Comparison of ENCODE assay signal across 19 cellular contexts in genomic region chr17:69245617-69246016, GRCh38.
"Had no signal": no experiment of that assay in that cellular context is flagged by ENCODE, and none has a peak within 500 bp of the region (broad histone marks: within the 10 kb centered on the region; RNA-seq: fewer than 3 reads in every experiment).

No MANE protein-coding gene starts in this region.

- H3K9me3 ChIP-seq: colonic mucosa, esophagus muscularis mucosa, psoas muscle, right lobe of liver, transverse colon had no signal

- H3K4me1 ChIP-seq: colonic mucosa, esophagus muscularis mucosa, psoas muscle, transverse colon had no signal

- H3K4me3 ChIP-seq: colonic mucosa, esophagus muscularis mucosa, psoas muscle, right lobe of liver, transverse colon had no signal

- H3K9me3 Mint-ChIP-seq: activated B cell treated with CpG ODN at 0.5 μM for 24 hours; activated CD4-positive, alpha-beta T cell treated with anti-CD3 and anti-CD28 coated beads, Interleukin-2, amount 10 ng/mL, durations not matched to agents 24 days and 14 days; activated naive CD4-positive, alpha-beta T cell treated with anti-CD3 and anti-CD28 coated beads, Interleukin-2, amount 50 U/mL, for 72 hours; nephron; T-helper 2 cell treated with Interferon-gamma antibody and Interleukin-4, amounts not matched to agents 5 μg/mL and 100 μg/mL, for 36 hours had no signal

- H3K4me1 Mint-ChIP-seq: activated B cell treated with CpG ODN at 0.5 μM for 24 hours; activated CD4-positive, alpha-beta T cell treated with anti-CD3 and anti-CD28 coated beads, Interleukin-2, amount 10 ng/mL, durations not matched to agents 24 days and 14 days; nephron had no signal

- H3K27ac Mint-ChIP-seq: activated B cell treated with CpG ODN at 0.5 μM for 24 hours; activated CD4-positive, alpha-beta T cell treated with anti-CD3 and anti-CD28 coated beads, Interleukin-2, amount 10 ng/mL, durations not matched to agents 24 days and 14 days; activated CD8-positive, alpha-beta T cell treated with anti-CD3 and anti-CD28 coated beads, Interleukin-2, amount 10 ng/mL, durations not matched to agents 7 days and 5 days; activated naive CD4-positive, alpha-beta T cell treated with anti-CD3 and anti-CD28 coated beads, Interleukin-2, amount 50 U/mL, for 72 hours; nephron; T-helper 2 cell treated with Interferon-gamma antibody and Interleukin-4, amounts not matched to agents 5 μg/mL and 100 μg/mL, for 36 hours had no signal

- H3K27ac ChIP-seq: colonic mucosa, esophagus muscularis mucosa, foreskin keratinocyte, psoas muscle, right lobe of liver, transverse colon had no signal

- H3K36me3 ChIP-seq: colonic mucosa had no signal

- H3K27me3 Mint-ChIP-seq: activated B cell treated with CpG ODN at 0.5 μM for 24 hours; activated CD4-positive, alpha-beta T cell treated with anti-CD3 and anti-CD28 coated beads, Interleukin-2, amount 10 ng/mL, durations not matched to agents 24 days and 14 days had no signal

- H3K27me3 ChIP-seq: colonic mucosa, esophagus muscularis mucosa, foreskin keratinocyte, right lobe of liver, transverse colon had no signal

- H3K4me3 Mint-ChIP-seq: activated B cell treated with CpG ODN at 0.5 μM for 24 hours; activated CD4-positive, alpha-beta T cell treated with anti-CD3 and anti-CD28 coated beads, Interleukin-2, amount 10 ng/mL, durations not matched to agents 24 days and 14 days; activated CD8-positive, alpha-beta T cell treated with anti-CD3 and anti-CD28 coated beads, Interleukin-2, amount 10 ng/mL, durations not matched to agents 7 days and 5 days; nephron; T-helper 2 cell treated with Interferon-gamma antibody and Interleukin-4, amounts not matched to agents 5 μg/mL and 100 μg/mL, for 36 hours had no signal

- DNase-seq: activated B cell treated with CpG ODN at 0.5 μM for 24 hours; activated CD4-positive, alpha-beta T cell treated with anti-CD3 and anti-CD28 coated beads, Interleukin-2, amount 10 ng/mL, durations not matched to agents 24 days and 14 days; activated CD8-positive, alpha-beta memory T cell treated with anti-CD3 and anti-CD28 coated beads, Interleukin-2, amount 50 U/mL, for 4 hours; activated CD8-positive, alpha-beta T cell treated with anti-CD3 and anti-CD28 coated beads, Interleukin-2, amount 10 ng/mL, durations not matched to agents 7 days and 5 days; activated effector memory CD4-positive, alpha-beta T cell treated with anti-CD3 and anti-CD28 coated beads, Interleukin-2, amount 50 U/mL, for 16 hours; activated T-cell treated with anti-CD3 and anti-CD28 coated beads, Interleukin-2, amount 50 U/mL, for 48 hours; colonic mucosa; foreskin keratinocyte; kidney glomerular epithelial cell; left ventricle myocardium superior; occipital lobe; psoas muscle; right lobe of liver; stimulated activated naive CD8-positive, alpha-beta T cell treated with anti-CD3 and anti-CD28 coated beads, Interleukin-15, Interleukin-2, amounts not matched to agents 100 U/mL and 50 U/mL, for 24 hours; transverse colon had no signal
